In genomic region chr16:51035711-51036110, GRCh38 we compare ENCODE assay signal across 15 cellular contexts.
"Had no signal": no experiment of that assay in that cellular context is flagged by ENCODE, and none has a peak within 500 bp of the region (broad histone marks: within the 10 kb centered on the region; RNA-seq: fewer than 3 reads in every experiment).

No MANE protein-coding gene starts in this region.

- ATAC-seq: esophagus mucosa; naive thymus-derived CD8-positive, alpha-beta T cell; stimulated activated naive CD8-positive, alpha-beta T cell treated with anti-CD3 and anti-CD28 coated beads, Interleukin-15, amount 100 ng/mL, for 72 hours; upper lobe of right lung had no signal

- DNase-seq: effector memory CD4-positive, alpha-beta T cell; hippocampal formation; kidney glomerular epithelial cell; naive thymus-derived CD8-positive, alpha-beta T cell; retina; right lobe of liver; spleen; stimulated activated CD4-positive, alpha-beta T cell treated with anti-CD3 and anti-CD28 coated beads, Interleukin-15, amount 100 ng/mL, for 24 hours; stimulated activated CD4-positive, alpha-beta T cell treated with anti-CD3 and anti-CD28 coated beads, Interleukin-1b, Interleukin-23, amount 100 ng/mL, for 48 hours; stimulated activated CD4-positive, alpha-beta T cell treated with anti-CD3 and anti-CD28 coated beads, Interleukin-4, amount 100 ng/mL, for 24 hours; stimulated activated naive B cell treated with anti-CD40 and anti-IgM and Interleukin-4, amounts not matched to agents 10 μg/mL and 1 μg/mL and 100 μg/mL, for 72 hours; stimulated activated naive CD8-positive, alpha-beta T cell treated with anti-CD3 and anti-CD28 coated beads, Interleukin-15, amount 100 ng/mL, for 72 hours; testis; upper lobe of right lung had no signal
